ENCODE assay signal across 1 cellular context in the genomic region with DNA sequence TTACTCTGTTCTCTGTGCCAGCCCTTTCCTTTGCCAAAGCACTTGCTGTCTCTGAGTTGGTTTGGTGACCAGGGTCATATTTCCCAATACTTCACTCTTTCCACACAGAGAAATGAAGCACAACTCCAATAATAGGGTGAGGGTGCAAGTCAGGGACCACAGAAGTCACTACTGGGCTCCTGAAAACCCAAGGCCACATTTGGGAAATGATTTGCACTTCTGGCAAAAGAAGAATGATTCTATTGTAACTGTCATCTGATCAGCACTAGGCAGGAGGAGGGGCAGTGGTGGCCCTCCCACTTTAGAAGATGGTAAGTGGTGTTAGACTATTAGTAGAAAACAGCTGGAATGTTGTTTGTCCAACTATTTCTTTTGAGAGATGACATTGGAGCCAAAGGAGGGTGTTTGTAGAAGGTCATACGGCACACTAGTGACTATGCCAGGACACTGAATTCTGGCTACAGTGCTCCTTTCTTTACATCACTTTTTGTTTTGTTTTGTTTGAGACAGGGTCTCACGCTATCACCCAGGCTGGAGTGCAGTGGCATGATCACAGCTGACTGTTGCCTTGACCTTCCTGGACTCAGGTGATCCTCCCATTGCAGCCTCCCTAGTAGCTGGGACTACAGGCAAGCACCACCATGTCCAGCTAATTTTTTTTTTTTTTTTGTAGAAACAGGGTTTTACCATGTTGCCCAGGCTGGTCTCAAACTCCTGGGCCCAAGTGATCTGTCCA.
A peak's percentile ranks its signal among the peaks of the same experiment; 100 is the strongest.
TF ChIP-seq lines count a peak whose summit lies in the region.

No MANE protein-coding gene starts in this region.

TF ChIP-seq in liver, 16 proteins besides CTCF, POLR2A, EP300 and RAD21 (continued from another document):
- TF ChIP-seq, protein P1, sequence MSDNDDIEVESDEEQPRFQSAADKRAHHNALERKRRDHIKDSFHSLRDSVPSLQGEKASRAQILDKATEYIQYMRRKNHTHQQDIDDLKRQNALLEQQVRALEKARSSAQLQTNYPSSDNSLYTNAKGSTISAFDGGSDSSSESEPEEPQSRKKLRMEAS (IDR thresholded peaks at IDR 0.05): peak; percentile 57
